ENCODE assay signal across 23 cellular contexts in genomic region chr11:112971200-112971599, GRCh38. TPM values are rescaled to one million over a fixed set of nuclear protein-coding genes. Genes with fewer than 3 reads are reported as not detected.
DNase-seq lines count a peak whose midpoint lies in the region; ATAC-seq and FAIRE-seq lines count a peak whose summit lies in the region.
"Had no signal": no experiment of that assay in that cellular context is flagged by ENCODE, and none has a peak within 500 bp of the region (broad histone marks: within the 10 kb centered on the region; RNA-seq: fewer than 3 reads in every experiment).

No MANE protein-coding gene starts in this region.

- CTCF ChIA-PET in naive thymus-derived CD4-positive, alpha-beta T cell (lab: Charles Lee): no interaction called here

- peaks cover 0 to 9% (median 0%) of the 10 kb centered on the region in 7 donors for H3K4me1 Mint-ChIP-seq in naive thymus-derived CD4-positive, alpha-beta T cell
- H3K4me1 Mint-ChIP-seq: CD14-positive monocyte had no signal

- intact Hi-C loops in naive thymus-derived CD4-positive, alpha-beta T cell (cut with micrococcal nuclease): no loop called here

- no peaks in the 10 kb centered on the region for H3K36me3 ChIP-seq in naive thymus-derived CD4-positive, alpha-beta T cell (ENCODE audit: control insufficient read depth in 2 of 3, insufficient read depth in 3 of 3, low read length in 3 of 3)
- H3K36me3 ChIP-seq: BE2C; BLaER1 treated with 17β-estradiol and CSF1 and Interleukin-3, amounts not matched to agents 10 nM and 100 nM; HAP-1 had no signal

- no peak overlapping the region for H3K4me3 ChIP-seq in naive thymus-derived CD4-positive, alpha-beta T cell (ENCODE audit: low read length)
- H3K4me3 ChIP-seq: A549; BLaER1 treated with 17β-estradiol and CSF1 and Interleukin-3, amounts not matched to agents 10 nM and 100 nM; GM12878; HAP-1 had no signal

- no peak overlapping the region for H3K4me3 Mint-ChIP-seq in naive thymus-derived CD4-positive, alpha-beta T cell
- H3K4me3 Mint-ChIP-seq: CD14-positive monocyte; CD4-positive, alpha-beta T cell had no signal

- POLR2A ChIA-PET in naive thymus-derived CD4-positive, alpha-beta T cell (lab: Charles Lee): no interaction called here

- peaks cover 13 to 28% (median 20%) of the 10 kb centered on the region in 5 donors for H3K27me3 Mint-ChIP-seq in naive thymus-derived CD4-positive, alpha-beta T cell

- no peak overlapping the region for H3K27ac ChIP-seq in naive thymus-derived CD4-positive, alpha-beta T cell (ENCODE audit: low read depth, low read length)
- H3K27ac ChIP-seq: A549; BLaER1 treated with 17β-estradiol and CSF1 and Interleukin-3, amounts not matched to agents 10 nM and 100 nM had no signal

- peak; percentile 27 for ATAC-seq in naive thymus-derived CD4-positive, alpha-beta T cell
- no peak for ATAC-seq in GM21576 (IDR thresholded peaks at IDR 0.05; ENCODE audit: unreplicated experiment)
- ATAC-seq: A549, GM12878 had no signal

- peaks cover 0 to 4% (median 0%) of the 10 kb centered on the region in 11 donors for H3K9me3 Mint-ChIP-seq in naive thymus-derived CD4-positive, alpha-beta T cell
- H3K9me3 Mint-ChIP-seq: CD4-positive, alpha-beta T cell had no signal

- H3K27me3 ChIP-seq in naive thymus-derived CD4-positive, alpha-beta T cell (ENCODE audit: control insufficient read depth in 2 of 2, insufficient read depth in 2 of 2, low read length in 2 of 2): no peaks in the 10 kb centered on the region
- H3K27me3 ChIP-seq: BE2C; BLaER1 treated with 17β-estradiol and CSF1 and Interleukin-3, amounts not matched to agents 10 nM and 100 nM had no signal

- H3K4me1 ChIP-seq in naive thymus-derived CD4-positive, alpha-beta T cell (ENCODE audit: control insufficient read depth in 2 of 2, insufficient read depth in 2 of 2, low read length in 2 of 2): no peaks in the 10 kb centered on the region
- H3K4me1 ChIP-seq: A549, Caco-2, HAP-1 had no signal

- no peaks in the 10 kb centered on the region for H3K9me3 ChIP-seq in naive thymus-derived CD4-positive, alpha-beta T cell (ENCODE audit: control insufficient read depth in 2 of 3, low read length in 3 of 3)
- H3K9me3 ChIP-seq: A549; BE2C; BLaER1 treated with 17β-estradiol and CSF1 and Interleukin-3, amounts not matched to agents 10 nM and 100 nM; Caco-2; HAP-1 had no signal

- no peaks in the 10 kb centered on the region for H3K36me3 Mint-ChIP-seq in naive thymus-derived CD4-positive, alpha-beta T cell
- H3K36me3 Mint-ChIP-seq: CD14-positive monocyte had no signal

- FAIRE-seq in urothelium cell line (lab: Jason Lieb, UNC): peak; percentile 62
- FAIRE-seq: A549, GM12878, H54 had no signal

- no peak overlapping the region for H3K27ac Mint-ChIP-seq in naive thymus-derived CD4-positive, alpha-beta T cell
- H3K27ac Mint-ChIP-seq: CD14-positive monocyte; CD4-positive, alpha-beta T cell had no signal

- DNase-seq in NCI-H460 (ENCODE audit: extremely low read depth, low read depth) (peak; percentile 63), glomerular visceral epithelial cell (ENCODE audit: extremely low spot score) (peak; percentile 52), urothelium cell line (ENCODE audit: low spot score) (no peak), NCI-H446 treated with DMSO at 0.1 percent for 48 hours (lab: John Stamatoyannopoulos, UW) (no peak), germinal center (ENCODE audit: low spot score) (no peak)
- DNase-seq in naive thymus-derived CD4-positive, alpha-beta T cell: no peak
- DNase-seq: 8988T; ACHN; AML-193; BE2C; Caco-2; CD4-positive, alpha-beta T cell; DMS153; EL; GDM1; GOT3 had no signal

RNA-seq across cellular contexts. Expression of gene NCAM1, which starts 10.0 kb away (rescaled TPM):
- total RNA-seq in NCI-H460 (2014; rRNA removed; shearing (Covaris generic)): 17.8 and 19.8 TPM in 2 replicates
- 6.7 and 9.0 TPM in 2 replicates for polyA plus RNA-seq in NCI-H460 (2014; cell fraction: nucleus; rRNA removed)
- total RNA-seq in naive thymus-derived CD4-positive, alpha-beta T cell: 10 to 100 TPM in 1 of 5 experiments, 1 to 10 TPM in 2, under 1 TPM in 1, not detected in 1; 0.85 to 18.8 (median 1.2) TPM
- polyA plus RNA-seq in naive thymus-derived CD4-positive, alpha-beta T cell: under 1 TPM in 1 of 2 donors, not detected in 1; 0.06 TPM

Comparison
In these comparisons a context has a peak if more than half of its experiments do, and no peak if none do; other contexts are left out.
1. DNase-seq: peak in NCI-H460 (single experiment) and glomerular visceral epithelial cell (single experiment); none in naive thymus-derived CD4-positive, alpha-beta T cell (0 of 9), urothelium cell line (single experiment), NCI-H446 treated with DMSO at 0.1 percent for 48 hours (single experiment) and germinal center (single experiment).